8 cellular contexts compared by ENCODE assay signal in the genomic region with DNA sequence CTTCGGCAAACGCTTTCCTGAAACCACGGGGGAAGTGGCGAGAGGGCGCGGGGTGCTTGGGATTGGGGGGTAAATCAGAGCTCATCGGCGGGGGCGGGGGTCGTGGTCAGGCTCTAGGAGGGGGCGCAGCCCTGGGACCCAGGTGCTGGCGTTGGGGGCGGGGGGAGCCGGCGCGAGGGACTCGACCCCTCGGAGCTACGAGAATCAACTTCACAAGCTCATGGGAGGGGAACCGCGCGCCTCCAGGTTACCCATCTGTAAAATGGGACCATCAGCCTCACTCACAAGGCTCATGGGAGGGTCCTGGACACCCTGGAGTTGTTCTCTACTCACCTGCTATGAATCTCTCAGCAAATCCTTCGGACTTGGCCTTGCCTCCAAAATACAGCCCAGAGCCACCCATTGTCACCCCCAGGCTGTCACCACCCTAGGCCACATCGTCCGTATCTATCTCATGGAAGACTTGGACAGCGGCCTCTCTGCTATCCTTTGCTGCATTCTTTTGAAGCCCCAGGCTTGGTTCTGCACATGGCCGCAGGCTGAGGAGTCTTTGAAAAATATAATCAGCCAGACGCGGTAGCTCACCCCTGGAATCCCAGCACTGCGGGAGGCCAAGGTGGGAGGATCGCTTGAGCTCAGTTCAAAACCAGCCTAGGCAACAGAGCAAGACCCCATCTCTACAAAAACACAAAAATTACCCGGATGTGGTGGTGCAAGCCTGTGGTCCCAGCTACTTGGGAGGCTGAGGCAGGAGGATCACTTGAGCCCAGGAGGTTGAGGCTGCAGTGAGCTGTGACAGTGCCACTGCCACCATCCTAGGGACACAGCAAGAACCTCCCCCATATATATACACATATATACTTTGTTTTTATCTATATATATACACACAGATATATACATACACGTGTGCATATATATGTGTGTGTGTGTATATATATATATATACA. TPM values are rescaled to one million over a fixed set of nuclear protein-coding genes. Genes with fewer than 3 reads are reported as not detected.
DNase-seq lines count a peak whose midpoint lies in the region; ATAC-seq, FAIRE-seq and TF ChIP-seq lines count a peak whose summit lies in the region.

No MANE protein-coding gene starts in this region.

- H3K9me3 ChIP-seq in esophagus (ENCODE audit: control insufficient read depth in 2 of 2, insufficient read depth in 1 of 2, low read depth in 1 of 2, low read length in 1 of 2) (no peaks in the 10 kb centered on the region), pancreas (no peaks in the 10 kb centered on the region)

- FAIRE-seq in pancreas (lab: Jason Lieb, UNC): no peak

- ATAC-seq in pancreas: no peak
- ATAC-seq in HG03432 (IDR thresholded peaks at IDR 0.05; ENCODE audit: unreplicated experiment): no peak
- no peak for ATAC-seq in HG03378 (IDR thresholded peaks at IDR 0.05; ENCODE audit: unreplicated experiment)
- no peak for ATAC-seq in GM18517 (IDR thresholded peaks at IDR 0.05; ENCODE audit: unreplicated experiment)

- peak overlapping the region; percentile 57 for H3K27ac Mint-ChIP-seq in Calu3 (ENCODE audit: unreplicated experiment)

- POLR2A ChIA-PET in RWPE1 (lab: Yijun Ruan, JAX; ENCODE audit: low non-redundant PET): interaction anchor here (0.7 kb wide), 1 partner anchor 262 kb away, joined by 3 read pairs; no protein-coding TSS in a partner anchor

- no peaks in the 10 kb centered on the region for H3K9me3 Mint-ChIP-seq in Calu3 (ENCODE audit: low read depth, unreplicated experiment)

- H3K36me3 ChIP-seq in esophagus (ENCODE audit: control insufficient read depth in 2 of 2, insufficient read depth in 2 of 2, low read length in 1 of 2) (peaks cover 2 to 6% of the 10 kb centered on the region in 2 donors), pancreas (no peaks in the 10 kb centered on the region)

- CTCF ChIA-PET in Calu3 (lab: Charles Lee) (interaction anchor here (1.5 kb wide), 1 partner anchor 147 kb away, joined by 3 read pairs; no protein-coding TSS in a partner anchor), RWPE1 (lab: Yijun Ruan, JAX) (interaction anchor here (0.6 to 1.0 kb wide), 3 partner anchors 10 to 175 kb away, joined by 3 to 4 read pairs (median 4); no protein-coding TSS in a partner anchor)

- no peak for DNase-seq in Calu3
- DNase-seq in RWPE1 (ENCODE audit: low spot score): no peak
- DNase-seq in pancreas: no peak
- no peak for DNase-seq in NCI-H187 (lab: John Stamatoyannopoulos, UW)

- no peaks in the 10 kb centered on the region for H3K27me3 Mint-ChIP-seq in Calu3 (ENCODE audit: unreplicated experiment)

- 38 to 46% methylated on average over 33 of the region's 33 CpGs for WGBS in esophagus, 2 donors
- 42 to 55% methylated on average over 28 to 33 of the region's 33 CpGs for WGBS in pancreas, 2 donors

- H3K4me1 ChIP-seq in esophagus (ENCODE audit: control insufficient read depth in 2 of 2, insufficient read depth in 2 of 2, low read length in 1 of 2): peaks cover 4 to 25% of the 10 kb centered on the region in 2 donors
- peaks cover 16 to 27% (median 20%) of the 10 kb centered on the region in 3 donors for H3K4me1 ChIP-seq in pancreas

- H3K4me1 Mint-ChIP-seq in Calu3 (ENCODE audit: low read depth, unreplicated experiment): peaks cover 30% of the 10 kb centered on the region

- H3K36me3 Mint-ChIP-seq in Calu3 (ENCODE audit: insufficient read depth, unreplicated experiment): peaks cover 49% of the 10 kb centered on the region

- H3K27me3 ChIP-seq in esophagus (ENCODE audit: control insufficient read depth in 1 of 2, insufficient read depth in 2 of 2, low read length in 2 of 2) (no peaks in the 10 kb centered on the region), pancreas (no peaks in the 10 kb centered on the region)

- intact Hi-C loops in Calu3 (cut with micrococcal nuclease; ENCODE audit: unreplicated experiment) (no loop called here), pancreas (cut with DNase I) (no loop called here)

- peak overlapping the region; percentile 94 for H3K4me3 Mint-ChIP-seq in Calu3 (ENCODE audit: low read depth, unreplicated experiment)

- H3K4me3 ChIP-seq in esophagus (ENCODE audit: low read depth in 1 of 2, low read length in 2 of 2) (peak overlapping the region; percentile 39 to 92), pancreas (peak overlapping the region; percentile 33 to 99 (median 69))

- TSS peak; percentile 67 for BruUV-seq in Calu3 (replicated peaks; lab: Mats Ljungman, UMichigan)

- no peak for TF ChIP-seq CTCF in Calu3 (IDR thresholded peaks at IDR 0.05; ENCODE audit: unreplicated experiment)
- TF ChIP-seq CTCF in RWPE1 (conservative IDR thresholded peaks at IDR 0.05; ENCODE audit: low read depth): no peak
- no peak for TF ChIP-seq CTCF in pancreas (IDR thresholded peaks at IDR 0.05)

- peak overlapping the region; percentile 84 for H3K27ac ChIP-seq in RWPE1
- H3K27ac ChIP-seq in esophagus (ENCODE audit: low read depth in 2 of 2, low read length in 1 of 2): peak overlapping the region; percentile 90
- peak overlapping the region; percentile 57 to 90 (median 77) for H3K27ac ChIP-seq in pancreas

RNA-seq across cellular contexts. Expression of gene RANBP3, which starts 0.9 kb away (rescaled TPM):
- 57.0 and 58.4 TPM in 2 replicates for total RNA-seq in Calu3 (2022)
- polyA plus RNA-seq in esophagus: 10 to 100 TPM; 25.0 to 34.4 TPM
- total RNA-seq in pancreas: 10 to 100 TPM; 27.6 to 42.2 (median 34.7) TPM
- 10 to 100 TPM; 29.1 to 39.9 TPM for polyA plus RNA-seq in pancreas
